ENCODE assay signal across 2 cellular contexts in the genomic region with DNA sequence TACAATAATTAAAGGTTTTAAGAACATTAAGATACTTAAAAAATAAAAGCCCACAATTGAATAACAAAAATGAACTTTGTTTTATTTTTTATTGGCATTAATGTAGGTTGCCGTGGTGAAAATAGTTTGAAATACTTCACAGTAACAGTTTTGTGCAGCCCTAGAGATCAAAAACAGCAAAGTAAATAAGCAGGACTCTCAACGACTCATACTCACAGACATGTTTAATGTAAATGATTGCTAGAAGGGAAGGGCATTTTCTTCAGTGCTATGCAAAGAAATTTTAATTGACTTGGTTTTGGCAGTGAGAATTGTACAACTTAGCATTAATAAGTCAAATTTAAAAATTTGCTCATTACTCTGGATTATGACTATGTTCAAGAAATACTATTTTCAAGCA.
TF ChIP-seq lines count a peak whose summit lies in the region.

No MANE protein-coding gene starts in this region.

TF ChIP-seq in SK-N-SH treated with all-trans-retinoic acid at 6 μM for 48 hours, 23 proteins besides CTCF, POLR2A, EP300 and RAD21:
- TF ChIP-seq OSR1 (CRISPR knock-in tag; IDR thresholded peaks at IDR 0.05) (no peak), ZNF565 (CRISPR knock-in tag; conservative IDR thresholded peaks at IDR 0.05; ENCODE audit: low read depth) (no peak), GLIS3 (CRISPR knock-in tag; IDR thresholded peaks at IDR 0.05) (no peak), ZNF70 (CRISPR knock-in tag; IDR thresholded peaks at IDR 0.05) (no peak), PPARA (CRISPR knock-in tag; IDR thresholded peaks at IDR 0.05; ENCODE audit: borderline replicate concordance) (no peak), ZFP30 (CRISPR knock-in tag; IDR thresholded peaks at IDR 0.05) (no peak), ARNTL (CRISPR knock-in tag; IDR thresholded peaks at IDR 0.05; ENCODE audit: borderline replicate concordance, low read depth) (no peak), ZC3H10 (CRISPR knock-in tag; IDR thresholded peaks at IDR 0.05) (no peak), BACH2 (CRISPR knock-in tag; IDR thresholded peaks at IDR 0.05; ENCODE audit: borderline replicate concordance) (no peak)
- TF ChIP-seq, protein P1, sequence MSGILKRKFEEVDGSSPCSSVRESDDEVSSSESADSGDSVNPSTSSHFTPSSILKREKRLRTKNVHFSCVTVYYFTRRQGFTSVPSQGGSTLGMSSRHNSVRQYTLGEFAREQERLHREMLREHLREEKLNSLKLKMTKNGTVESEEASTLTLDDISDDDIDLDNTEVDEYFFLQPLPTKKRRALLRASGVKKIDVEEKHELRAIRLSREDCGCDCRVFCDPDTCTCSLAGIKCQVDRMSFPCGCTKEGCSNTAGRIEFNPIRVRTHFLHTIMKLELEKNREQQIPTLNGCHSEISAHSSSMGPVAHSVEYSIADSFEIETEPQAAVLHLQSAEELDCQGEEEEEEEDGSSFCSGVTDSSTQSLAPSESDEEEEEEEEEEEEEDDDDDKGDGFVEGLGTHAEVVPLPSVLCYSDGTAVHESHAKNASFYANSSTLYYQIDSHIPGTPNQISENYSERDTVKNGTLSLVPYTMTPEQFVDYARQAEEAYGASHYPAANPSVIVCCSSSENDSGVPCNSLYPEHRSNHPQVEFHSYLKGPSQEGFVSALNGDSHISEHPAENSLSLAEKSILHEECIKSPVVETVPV (CRISPR knock-in tag; IDR thresholded peaks at IDR 0.05), result no peak

TF ChIP-seq in SK-N-SH, 30 proteins besides CTCF, POLR2A, EP300 and RAD21:
- TF ChIP-seq TAF1 (IDR thresholded peaks at IDR 0.05; ENCODE audit: borderline replicate concordance, low read depth, low read length) (no peak), FOXM1 (IDR thresholded peaks at IDR 0.05; ENCODE audit: low read depth) (no peak), TEAD4 (IDR thresholded peaks at IDR 0.05; ENCODE audit: borderline replicate concordance, insufficient read depth) (no peak), RFX5 (IDR thresholded peaks at IDR 0.05; ENCODE audit: low read length) (no peak), NRF1 (IDR thresholded peaks at IDR 0.05; ENCODE audit: low read depth, low read length) (no peak), MEF2A (IDR thresholded peaks at IDR 0.05; ENCODE audit: borderline replicate concordance, low read depth) (no peak), TCF12 (IDR thresholded peaks at IDR 0.05) (no peak), EZH2phosphoT487 (IDR thresholded peaks at IDR 0.05; ENCODE audit: borderline replicate concordance, low read depth) (no peak), FOSL2 (IDR thresholded peaks at IDR 0.05; ENCODE audit: borderline replicate concordance, low read depth) (no peak), POLR2AphosphoS5 (IDR thresholded peaks at IDR 0.05; ENCODE audit: low read depth, low read length) (no peak), YY1 (IDR thresholded peaks at IDR 0.05; ENCODE audit: low read depth) (no peak), ELF1 (IDR thresholded peaks at IDR 0.05) (no peak), RXRA (IDR thresholded peaks at IDR 0.05; ENCODE audit: borderline replicate concordance, low read depth) (no peak), RCOR1 (IDR thresholded peaks at IDR 0.05; ENCODE audit: low read length) (no peak), GABPA (IDR thresholded peaks at IDR 0.05; ENCODE audit: low read depth) (no peak), SIN3A (IDR thresholded peaks at IDR 0.05; ENCODE audit: borderline replicate concordance, low read depth, low read length) (no peak)
- TF ChIP-seq, protein P2, sequence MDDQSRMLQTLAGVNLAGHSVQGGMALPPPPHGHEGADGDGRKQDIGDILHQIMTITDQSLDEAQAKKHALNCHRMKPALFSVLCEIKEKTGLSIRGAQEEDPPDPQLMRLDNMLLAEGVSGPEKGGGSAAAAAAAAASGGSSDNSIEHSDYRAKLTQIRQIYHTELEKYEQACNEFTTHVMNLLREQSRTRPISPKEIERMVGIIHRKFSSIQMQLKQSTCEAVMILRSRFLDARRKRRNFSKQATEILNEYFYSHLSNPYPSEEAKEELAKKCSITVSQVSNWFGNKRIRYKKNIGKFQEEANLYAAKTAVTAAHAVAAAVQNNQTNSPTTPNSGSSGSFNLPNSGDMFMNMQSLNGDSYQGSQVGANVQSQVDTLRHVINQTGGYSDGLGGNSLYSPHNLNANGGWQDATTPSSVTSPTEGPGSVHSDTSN (IDR thresholded peaks at IDR 0.05), result no peak
- TF ChIP-seq, protein P3, sequence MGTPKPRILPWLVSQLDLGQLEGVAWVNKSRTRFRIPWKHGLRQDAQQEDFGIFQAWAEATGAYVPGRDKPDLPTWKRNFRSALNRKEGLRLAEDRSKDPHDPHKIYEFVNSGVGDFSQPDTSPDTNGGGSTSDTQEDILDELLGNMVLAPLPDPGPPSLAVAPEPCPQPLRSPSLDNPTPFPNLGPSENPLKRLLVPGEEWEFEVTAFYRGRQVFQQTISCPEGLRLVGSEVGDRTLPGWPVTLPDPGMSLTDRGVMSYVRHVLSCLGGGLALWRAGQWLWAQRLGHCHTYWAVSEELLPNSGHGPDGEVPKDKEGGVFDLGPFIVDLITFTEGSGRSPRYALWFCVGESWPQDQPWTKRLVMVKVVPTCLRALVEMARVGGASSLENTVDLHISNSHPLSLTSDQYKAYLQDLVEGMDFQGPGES (IDR thresholded peaks at IDR 0.05; ENCODE audit: low read depth, low read length), result no peak
- TF ChIP-seq, protein P4, sequence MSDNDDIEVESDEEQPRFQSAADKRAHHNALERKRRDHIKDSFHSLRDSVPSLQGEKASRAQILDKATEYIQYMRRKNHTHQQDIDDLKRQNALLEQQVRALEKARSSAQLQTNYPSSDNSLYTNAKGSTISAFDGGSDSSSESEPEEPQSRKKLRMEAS (IDR thresholded peaks at IDR 0.05; ENCODE audit: low read depth), result no peak
- TF ChIP-seq, protein P5, sequence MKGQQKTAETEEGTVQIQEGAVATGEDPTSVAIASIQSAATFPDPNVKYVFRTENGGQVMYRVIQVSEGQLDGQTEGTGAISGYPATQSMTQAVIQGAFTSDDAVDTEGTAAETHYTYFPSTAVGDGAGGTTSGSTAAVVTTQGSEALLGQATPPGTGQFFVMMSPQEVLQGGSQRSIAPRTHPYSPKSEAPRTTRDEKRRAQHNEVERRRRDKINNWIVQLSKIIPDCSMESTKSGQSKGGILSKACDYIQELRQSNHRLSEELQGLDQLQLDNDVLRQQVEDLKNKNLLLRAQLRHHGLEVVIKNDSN (IDR thresholded peaks at IDR 0.05; ENCODE audit: borderline replicate concordance, low read depth), result no peak
TF ChIP-seq in SK-N-SH: peak in this region for 0.
